ENCODE assay signal across 9 cellular contexts in genomic region chr1:211420389-211420788, GRCh38.
DNase-seq lines count a peak whose midpoint lies in the region; ATAC-seq lines count a peak whose summit lies in the region.
"Had no signal": no experiment of that assay in that cellular context is flagged by ENCODE, and none has a peak within 500 bp of the region (broad histone marks: within the 10 kb centered on the region; RNA-seq: fewer than 3 reads in every experiment).

No MANE protein-coding gene starts in this region.

- intact Hi-C loops in Right ventricle myocardium inferior (cut with DNase I) = no loop called here

- no peak overlapping the region for H3K56ac ChIP-seq in mesendoderm (ENCODE audit: low read length)

- H3K18ac ChIP-seq in mesendoderm (ENCODE audit: low read length) = no peak overlapping the region

- no peaks in the 10 kb centered on the region for H3K27me3 ChIP-seq in mesendoderm (ENCODE audit: insufficient read depth, low read length, poor library complexity)
- H3K27me3 ChIP-seq: ovary had no signal

- no peak overlapping the region for H4K8ac ChIP-seq in mesendoderm (ENCODE audit: low read depth, low read length)

- no peak overlapping the region for H3K27ac ChIP-seq in mesendoderm (ENCODE audit: low read depth, low read length)
- H3K27ac ChIP-seq: ovary had no signal

- DNase-seq in mesendoderm (peak; percentile 61), NCI-H510A (lab: John Stamatoyannopoulos, UW) (no peak), Right ventricle myocardium inferior (ENCODE audit: missing footprints) (no peak), retina (no peak)
- DNase-seq: ovary had no signal

- no peak overlapping the region for H3K4me3 ChIP-seq in mesendoderm (ENCODE audit: low read length)
- H3K4me3 ChIP-seq: ovary had no signal

- H3K36me3 ChIP-seq in mesendoderm (ENCODE audit: control insufficient read depth, insufficient read depth, low read length) = no peaks in the 10 kb centered on the region
- H3K36me3 ChIP-seq: ovary had no signal

- no CpG with 5 or more reads among the region's 2 CpGs for WGBS in mesendoderm (ENCODE audit: extremely low coverage, insufficient coverage, low lambda C conversion rate)

- no peak overlapping the region for H2BK120ac ChIP-seq in mesendoderm (ENCODE audit: low read depth, low read length)

- no peak overlapping the region for H3K27ac Mint-ChIP-seq in activated T-helper 17 cell treated with anti-CD3 and anti-CD28 coated beads, Interleukin-2, amount 50 U/mL, for 72 hours

- peaks cover 57% of the 10 kb centered on the region for H3K79me2 ChIP-seq in mesendoderm (ENCODE audit: control insufficient read depth, insufficient read depth, low read length)

- H2AK5ac ChIP-seq in mesendoderm (ENCODE audit: low read length) = no peak overlapping the region

- H2BK5ac ChIP-seq in mesendoderm (ENCODE audit: low read length) = no peak overlapping the region

- ATAC-seq in GM18870 (IDR thresholded peaks at IDR 0.05; ENCODE audit: unreplicated experiment) (peak; percentile 35), HG03432 (IDR thresholded peaks at IDR 0.05; ENCODE audit: unreplicated experiment) (peak; percentile 31), Right ventricle myocardium inferior (no peak), GM19395 (IDR thresholded peaks at IDR 0.05; ENCODE audit: unreplicated experiment) (no peak)
- peak; percentile 61 for ATAC-seq in activated T-helper 17 cell treated with anti-CD3 and anti-CD28 coated beads, Interleukin-2, amount 50 U/mL, for 72 hours (replicated peaks)

- peaks cover 14% of the 10 kb centered on the region for H3K4me1 Mint-ChIP-seq in activated T-helper 17 cell treated with anti-CD3 and anti-CD28 coated beads, Interleukin-2, amount 50 U/mL, for 72 hours

- no peak overlapping the region for H3K9ac ChIP-seq in mesendoderm (ENCODE audit: low read length)

- no peak overlapping the region for H3K23ac ChIP-seq in mesendoderm (ENCODE audit: low read length)

- H3K9me3 Mint-ChIP-seq in activated T-helper 17 cell treated with anti-CD3 and anti-CD28 coated beads, Interleukin-2, amount 50 U/mL, for 72 hours = no peaks in the 10 kb centered on the region

- no peaks in the 10 kb centered on the region for H3K27me3 Mint-ChIP-seq in activated T-helper 17 cell treated with anti-CD3 and anti-CD28 coated beads, Interleukin-2, amount 50 U/mL, for 72 hours

- H4K5ac ChIP-seq in mesendoderm (ENCODE audit: low read length) = no peak overlapping the region

- peaks cover 8% of the 10 kb centered on the region for H3K4me1 ChIP-seq in mesendoderm (ENCODE audit: control insufficient read depth, low read depth, low read length)

- H3K36me3 Mint-ChIP-seq in activated T-helper 17 cell treated with anti-CD3 and anti-CD28 coated beads, Interleukin-2, amount 50 U/mL, for 72 hours (ENCODE audit: low read depth) = no peaks in the 10 kb centered on the region

- no peak overlapping the region for H3K4me2 ChIP-seq in mesendoderm (ENCODE audit: low read length)

- H3K4me3 Mint-ChIP-seq in activated T-helper 17 cell treated with anti-CD3 and anti-CD28 coated beads, Interleukin-2, amount 50 U/mL, for 72 hours = peak overlapping the region; percentile 49

- no peak overlapping the region for H3K4ac ChIP-seq in mesendoderm (ENCODE audit: low read depth, low read length)

- peaks cover 4% of the 10 kb centered on the region for H3K79me1 ChIP-seq in mesendoderm (ENCODE audit: low read length)

- no peak overlapping the region for H2BK15ac ChIP-seq in mesendoderm (replicated peaks; ENCODE audit: low read depth)

Comparison
In these comparisons a context has a peak if more than half of its experiments do, and no peak if none do; other contexts are left out.
1. ATAC-seq: peak in GM18870 (single experiment), HG03432 (single experiment) and activated T-helper 17 cell treated with anti-CD3 and anti-CD28 coated beads, Interleukin-2, amount 50 U/mL, for 72 hours (single experiment); none in Right ventricle myocardium inferior (single experiment) and GM19395 (single experiment).